ENCODE assay signal across 8 cellular contexts in the genomic region with DNA sequence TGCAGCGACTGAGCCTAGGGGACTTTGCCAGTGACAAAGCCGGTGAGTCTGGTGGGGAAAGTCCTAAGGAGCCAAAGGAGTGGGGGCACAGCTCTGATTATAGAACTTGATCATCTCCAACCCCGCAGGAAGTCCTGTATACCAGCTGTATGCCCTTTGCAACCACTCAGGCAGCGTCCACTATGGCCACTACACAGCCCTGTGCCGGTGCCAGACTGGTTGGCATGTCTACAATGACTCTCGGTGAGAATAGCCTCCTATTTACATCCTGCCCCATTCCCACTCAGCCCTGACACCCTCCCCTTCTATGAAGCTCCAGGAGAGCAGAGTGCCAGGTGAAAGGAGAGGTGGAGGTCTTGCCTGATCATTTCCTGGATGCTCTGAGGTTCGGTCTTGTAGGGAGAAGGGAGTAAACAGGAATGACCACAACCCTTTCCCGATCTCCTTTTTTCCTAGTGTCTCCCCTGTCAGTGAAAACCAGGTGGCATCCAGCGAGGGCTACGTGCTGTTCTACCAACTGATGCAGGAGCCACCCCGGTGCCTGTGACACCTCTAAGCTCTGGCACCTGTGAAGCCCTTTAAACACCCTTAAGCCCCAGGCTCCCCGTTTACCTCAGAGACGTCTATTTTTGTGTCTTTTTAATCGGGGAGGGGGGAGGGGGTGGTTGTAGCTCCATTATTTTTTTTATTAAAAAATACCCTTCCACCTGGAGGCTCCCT. TPM values are rescaled to one million over a fixed set of nuclear protein-coding genes. Genes with fewer than 3 reads are reported as not detected.
DNase-seq lines count a peak whose midpoint lies in the region; ATAC-seq and TF ChIP-seq lines count a peak whose summit lies in the region.

No MANE protein-coding gene starts in this region.

- H3K4me1 ChIP-seq in body of pancreas: peaks cover 43% of the 10 kb centered on the region
- H3K4me1 ChIP-seq in lung (ENCODE audit: control insufficient read depth in 2 of 2, insufficient read depth in 2 of 2, low read length in 2 of 2): peaks cover 0 to 6% of the 10 kb centered on the region in 2 donors
- peaks cover 13 to 37% (median 22%) of the 10 kb centered on the region in 4 donors for H3K4me1 ChIP-seq in transverse colon

- intact Hi-C loops in activated naive CD4-positive, alpha-beta T cell treated with anti-CD3 and anti-CD28 coated beads for 36 hours (cut with micrococcal nuclease): loop anchor here (5.0 kb wide), 1 partner anchor 217 kb away; no protein-coding TSS in a partner anchor
- intact Hi-C loops in body of pancreas (cut with DNase I) (no loop called here), transverse colon (cut with DNase I; ENCODE audit: low total_unique reads) (no loop called here)

- H3K4me1 Mint-ChIP-seq in activated naive CD4-positive, alpha-beta T cell treated with anti-CD3 and anti-CD28 coated beads, Interleukin-2, amount 10 ng/mL, durations not matched to agents 7 days and 5 days: peaks cover 53% of the 10 kb centered on the region
- peaks cover 58% of the 10 kb centered on the region for H3K4me1 Mint-ChIP-seq in activated naive CD4-positive, alpha-beta T cell treated with anti-CD3 and anti-CD28 coated beads for 36 hours (ENCODE audit: low read depth)

- WGBS in body of pancreas, 2 donors: 47 to 55% methylated on average over 13 to 14 of the region's 14 CpGs
- WGBS in lung, 2 donors: 66 to 73% methylated on average over 14 of the region's 14 CpGs
- WGBS in transverse colon (ENCODE audit: low coverage in 1 of 2), 2 donors: 0 to 62% methylated on average over 2 to 14 of the region's 14 CpGs

- no peak for DNase-seq in activated naive CD4-positive, alpha-beta T cell treated with anti-CD3 and anti-CD28 coated beads, Interleukin-2, amount 10 ng/mL, durations not matched to agents 7 days and 5 days
- DNase-seq in activated naive CD4-positive, alpha-beta T cell treated with anti-CD3 and anti-CD28 coated beads for 36 hours: no peak
- DNase-seq in body of pancreas (no peak), lung (ENCODE audit: low spot score) (no peak), transverse colon (no peak), NCI-H69 (lab: John Stamatoyannopoulos, UW) (no peak), GF-D8 (lab: John Stamatoyannopoulos, UW) (no peak)

- no peak for TF ChIP-seq EP300 in transverse colon (IDR thresholded peaks at IDR 0.05; ENCODE audit: low read depth)

- in situ Hi-C loops in transverse colon (cut with MboI; ENCODE audit: low pct_ligation_motif_present in 1 of 4, low pct_unique_long_range_greater_than_20kb in 1 of 4, low sequenced_read_pairs in 3 of 4): no loop called here

- TF ChIP-seq CTCF in body of pancreas (IDR thresholded peaks at IDR 0.05): no peak
- TF ChIP-seq CTCF in lung (IDR thresholded peaks at IDR 0.05; ENCODE audit: control extremely low read depth, extremely low read depth): no peak
- no peak for TF ChIP-seq CTCF in transverse colon (IDR thresholded peaks at IDR 0.05)

- peak overlapping the region; percentile 74 for H3K4me3 Mint-ChIP-seq in activated naive CD4-positive, alpha-beta T cell treated with anti-CD3 and anti-CD28 coated beads, Interleukin-2, amount 10 ng/mL, durations not matched to agents 7 days and 5 days
- no peak overlapping the region for H3K4me3 Mint-ChIP-seq in activated naive CD4-positive, alpha-beta T cell treated with anti-CD3 and anti-CD28 coated beads for 36 hours

- CTCF ChIA-PET in activated naive CD4-positive, alpha-beta T cell treated with anti-CD3 and anti-CD28 coated beads, Interleukin-2, amount 10 ng/mL, durations not matched to agents 7 days and 5 days (lab: Charles Lee): interaction anchor here (1.0 to 4.2 kb wide), 20 partner anchors 9 to 218 kb away, joined by 3 to 28 read pairs (median 6); partner anchors contain the start of genes CFAP126, NDUFS2, SDHC and TOMM40L
- CTCF ChIA-PET in activated naive CD4-positive, alpha-beta T cell treated with anti-CD3 and anti-CD28 coated beads for 36 hours (lab: Charles Lee): interaction anchor here (0.6 to 3.8 kb wide), 19 partner anchors 7 to 217 kb away, joined by 3 to 22 read pairs (median 8); partner anchors contain the start of genes B4GALT3, DEDD, NDUFS2 and TOMM40L

- no peak for ATAC-seq in body of pancreas
- ATAC-seq in lung (ENCODE audit: insufficient read depth, low FRiP score): no peak
- ATAC-seq in GM18858 (IDR thresholded peaks at IDR 0.05; ENCODE audit: unreplicated experiment): no peak

- H3K4me3 ChIP-seq in body of pancreas (no peak overlapping the region), lung (no peak overlapping the region), transverse colon (peak overlapping the region in 3 of 4 donors; percentile 51 to 77 (median 60))

- no peaks in the 10 kb centered on the region for H3K27me3 ChIP-seq in body of pancreas
- H3K27me3 ChIP-seq in lung (ENCODE audit: control insufficient read depth, insufficient read depth): no peaks in the 10 kb centered on the region
- H3K27me3 ChIP-seq in transverse colon: no peaks in the 10 kb centered on the region

- no peak for TF ChIP-seq POLR2A in body of pancreas (IDR thresholded peaks at IDR 0.05)
- no peak for TF ChIP-seq POLR2A in transverse colon (IDR thresholded peaks at IDR 0.05)

- no peaks in the 10 kb centered on the region for H3K9me3 Mint-ChIP-seq in activated naive CD4-positive, alpha-beta T cell treated with anti-CD3 and anti-CD28 coated beads, Interleukin-2, amount 10 ng/mL, durations not matched to agents 7 days and 5 days
- H3K9me3 Mint-ChIP-seq in activated naive CD4-positive, alpha-beta T cell treated with anti-CD3 and anti-CD28 coated beads for 36 hours: no peaks in the 10 kb centered on the region

- H3K9me3 ChIP-seq in body of pancreas (no peaks in the 10 kb centered on the region), lung (ENCODE audit: control insufficient read depth in 2 of 2, insufficient read depth in 1 of 2, low read length in 1 of 2) (no peaks in the 10 kb centered on the region), transverse colon (no peaks in the 10 kb centered on the region)

- H3K27ac ChIP-seq in body of pancreas (peak overlapping the region; percentile 0 to 91 (median 88)), lung (ENCODE audit: low read depth in 1 of 2, low read length in 1 of 2) (peak overlapping the region; percentile 86 to 94), transverse colon (peak overlapping the region; percentile 87 to 94 (median 91))

- peaks cover 34% of the 10 kb centered on the region for H3K36me3 Mint-ChIP-seq in activated naive CD4-positive, alpha-beta T cell treated with anti-CD3 and anti-CD28 coated beads, Interleukin-2, amount 10 ng/mL, durations not matched to agents 7 days and 5 days
- peaks cover 17% of the 10 kb centered on the region for H3K36me3 Mint-ChIP-seq in activated naive CD4-positive, alpha-beta T cell treated with anti-CD3 and anti-CD28 coated beads for 36 hours (ENCODE audit: low read depth)

- no peaks in the 10 kb centered on the region for H3K27me3 Mint-ChIP-seq in activated naive CD4-positive, alpha-beta T cell treated with anti-CD3 and anti-CD28 coated beads, Interleukin-2, amount 10 ng/mL, durations not matched to agents 7 days and 5 days
- H3K27me3 Mint-ChIP-seq in activated naive CD4-positive, alpha-beta T cell treated with anti-CD3 and anti-CD28 coated beads for 36 hours (ENCODE audit: low read depth): no peaks in the 10 kb centered on the region

- H3K27ac Mint-ChIP-seq in activated naive CD4-positive, alpha-beta T cell treated with anti-CD3 and anti-CD28 coated beads, Interleukin-2, amount 10 ng/mL, durations not matched to agents 7 days and 5 days: peak overlapping the region; percentile 97
- no peak overlapping the region for H3K27ac Mint-ChIP-seq in activated naive CD4-positive, alpha-beta T cell treated with anti-CD3 and anti-CD28 coated beads for 36 hours

- peaks cover 0 to 2% of the 10 kb centered on the region in 2 donors for H3K36me3 ChIP-seq in body of pancreas (replicated peaks in 1 of 2; ENCODE audit: insufficient read depth in 1 of 2, low read depth in 2 of 2)
- peaks cover 0 to 17% of the 10 kb centered on the region in 2 donors for H3K36me3 ChIP-seq in lung (ENCODE audit: control insufficient read depth in 2 of 2, insufficient read depth in 2 of 2, low read length in 2 of 2)
- H3K36me3 ChIP-seq in transverse colon: no peaks in the 10 kb centered on the region

RNA-seq across cellular contexts. Expression of gene PPOX, which starts 1.2 kb away (rescaled TPM):
- total RNA-seq in activated naive CD4-positive, alpha-beta T cell treated with anti-CD3 and anti-CD28 coated beads for 36 hours: 10 to 100 TPM; 24.9 to 26.0 TPM
- total RNA-seq in body of pancreas (10 to 100 TPM; 16.2 to 18.9 TPM), lung (10 to 100 TPM; 33.1 to 34.1 TPM), transverse colon (10 to 100 TPM in 2 of 4 donors, 1 to 10 TPM in 2; 2.8 to 19.2 (median 11.8) TPM)
- 10 to 100 TPM; 14.8 to 33.0 TPM for polyA plus RNA-seq in lung

RNA-seq across cellular contexts. Expression of gene USP21, which starts 5.8 kb away (rescaled TPM):
- 10 to 100 TPM; 35.7 to 36.1 TPM for total RNA-seq in activated naive CD4-positive, alpha-beta T cell treated with anti-CD3 and anti-CD28 coated beads for 36 hours
- total RNA-seq in body of pancreas: 10 to 100 TPM; 17.8 to 21.0 TPM
- 10 to 100 TPM; 22.6 to 28.6 TPM for total RNA-seq in lung
- polyA plus RNA-seq in lung: 10 to 100 TPM; 18.2 to 19.9 TPM
- 10 to 100 TPM; 19.5 to 75.9 (median 35.3) TPM for total RNA-seq in transverse colon

RNA-seq across cellular contexts. Expression of gene UFC1, which starts 11.3 kb away (rescaled TPM):
- total RNA-seq in activated naive CD4-positive, alpha-beta T cell treated with anti-CD3 and anti-CD28 coated beads for 36 hours: 10 to 100 TPM; 89.4 to 94.9 TPM
- total RNA-seq in body of pancreas: 10 to 100 TPM; 33.6 to 48.8 TPM
- total RNA-seq in lung: 100 to 1,000 TPM in 1 of 2 donors, 10 to 100 TPM in 1; 99.6 to 101 TPM
- polyA plus RNA-seq in lung: 100 to 1,000 TPM; 122 to 149 TPM
- total RNA-seq in transverse colon: 10 to 100 TPM; 30.1 to 96.4 (median 51.5) TPM

RNA-seq across cellular contexts. Expression of gene B4GALT3, which starts 12.2 kb away (rescaled TPM):
- total RNA-seq in activated naive CD4-positive, alpha-beta T cell treated with anti-CD3 and anti-CD28 coated beads for 36 hours: 10 to 100 TPM; 45.7 to 49.0 TPM
- 10 to 100 TPM; 20.2 to 29.3 TPM for total RNA-seq in body of pancreas
- total RNA-seq in lung: 10 to 100 TPM; 28.0 to 34.2 TPM
- polyA plus RNA-seq in lung: 10 to 100 TPM; 25.7 to 34.6 TPM
- 10 to 100 TPM in 3 of 4 donors, 1 to 10 TPM in 1; 3.0 to 71.4 (median 26.6) TPM for total RNA-seq in transverse colon

RNA-seq across cellular contexts. Expression of gene DEDD, which starts 32.6 kb away (rescaled TPM):
- total RNA-seq in activated naive CD4-positive, alpha-beta T cell treated with anti-CD3 and anti-CD28 coated beads for 36 hours: 10 to 100 TPM; 29.7 to 34.0 TPM
- total RNA-seq in body of pancreas: 10 to 100 TPM; 12.9 to 15.8 TPM
- total RNA-seq in lung: 10 to 100 TPM; 25.0 to 38.8 TPM
- polyA plus RNA-seq in lung: 10 to 100 TPM; 19.4 to 36.8 TPM
- total RNA-seq in transverse colon: 10 to 100 TPM; 30.3 to 73.7 (median 38.6) TPM

Comparison
In these comparisons a context has a peak if more than half of its experiments do, and no peak if none do; other contexts are left out.
1. H3K4me3 ChIP-seq: peak in transverse colon (3 of 4); none in body of pancreas (0 of 2) and lung (single experiment).
2. Peak in every context shown above with its lines, with median percentiles within 50 percentile points of each other: H3K27ac ChIP-seq.